ENCODE assay signal across 33 cellular contexts in genomic region chr18:66066191-66066590, GRCh38.
"Had no signal": no experiment of that assay in that cellular context is flagged by ENCODE, and none has a peak within 500 bp of the region (broad histone marks: within the 10 kb centered on the region; RNA-seq: fewer than 3 reads in every experiment).

No MANE protein-coding gene starts in this region.

- H3K36me3 ChIP-seq: SJCRH30, WERI-Rb-1 had no signal

- H3K4me2 ChIP-seq: PC-9 had no signal

- H3K27ac ChIP-seq: PC-9, RWPE1, SJCRH30, SK-N-MC, WERI-Rb-1 had no signal

- H3K9me3 ChIP-seq: SJCRH30 had no signal

- H2AFZ ChIP-seq: PC-9 had no signal

- ATAC-seq: activated CD8-positive, alpha-beta memory T cell treated with anti-CD3 and anti-CD28 coated beads, Interleukin-2, amount 10 ng/mL, durations not matched to agents 7 days and 5 days; activated naive CD8-positive, alpha-beta T cell treated with anti-CD3 and anti-CD28 coated beads, Interleukin-2, amount 50 U/mL, for 24 hours; Right ventricle myocardium inferior had no signal

- H3K4me3 ChIP-seq: PC-9, SJCRH30, SK-N-MC had no signal

- H3K27me3 ChIP-seq: SJCRH30 had no signal

- H3K4me1 ChIP-seq: SJCRH30 had no signal

- DNase-seq: activated CD4-positive, alpha-beta memory T cell treated with anti-CD3 and anti-CD28 coated beads, Interleukin-2, amount 10 ng/mL, durations not matched to agents 7 days and 5 days; activated CD4-positive, alpha-beta T cell treated with anti-CD3 and anti-CD28 coated beads for 1 hour; activated CD4-positive, alpha-beta T cell treated with anti-CD3 and anti-CD28 coated beads for 48 hours; activated CD4-positive, CD25-positive, alpha-beta regulatory T cell; activated CD8-positive, alpha-beta memory T cell treated with anti-CD3 and anti-CD28 coated beads for 24 hours; activated CD8-positive, alpha-beta memory T cell treated with anti-CD3 and anti-CD28 coated beads, Interleukin-2, amount 10 ng/mL, durations not matched to agents 7 days and 5 days; activated CD8-positive, alpha-beta memory T cell treated with anti-CD3 and anti-CD28 coated beads, Interleukin-2, amount 50 U/mL, for 48 hours; activated effector memory CD4-positive, alpha-beta T cell treated with Interleukin-2 at 50 U/mL for 16 hours; activated naive CD4-positive, alpha-beta T cell treated with anti-CD3 and anti-CD28 coated beads, Interleukin-2, amount 10 ng/mL, durations not matched to agents 7 days and 5 days; activated naive CD8-positive, alpha-beta T cell treated with anti-CD3 and anti-CD28 coated beads, Interleukin-2, amount 50 U/mL, for 24 hours; activated T-cell treated with anti-CD3 and anti-CD28 coated beads, Interleukin-2, amount 50 U/mL, for 48 hours; anterior cingulate cortex; caudate nucleus; cerebellar nuclear complex; Kasumi-1; KBM-7; NCI-H1092 treated with DMSO at 0.1 percent for 48 hours; NCI-H1417; NCI-H187 treated with DMSO at 0.1 percent for 48 hours; NCI-H2081; NCI-H2171 treated with DMSO at 0.1 percent for 48 hours; NCI-H2227 treated with DMSO at 0.1 percent for 48 hours; NCI-H446; NCI-H510A treated with DMSO at 0.1 percent for 48 hours; NCI-H526 treated with DMSO at 0.1 percent for 48 hours; NCI-H82; PC-9; T1000; WERI-Rb-1 had no signal
